8 cellular contexts compared by ENCODE assay signal in genomic region chr3:13022348-13023250, GRCh38. TPM values are rescaled to one million over a fixed set of nuclear protein-coding genes. Genes with fewer than 3 reads are reported as not detected.
A peak's percentile ranks its signal among the peaks of the same experiment; 100 is the strongest.
DNase-seq lines count a peak whose midpoint lies in the region; ATAC-seq and TF ChIP-seq lines count a peak whose summit lies in the region.

No MANE protein-coding gene starts in this region.

- no peaks in the 10 kb centered on the region for H3K9me3 Mint-ChIP-seq in activated naive CD4-positive, alpha-beta T cell treated with anti-CD3 and anti-CD28 coated beads for 36 hours

- H3K4me3 ChIP-seq in AG04449 (ENCODE audit: low read depth, low read length) = peak overlapping the region; percentile 24

- H3K4me3 Mint-ChIP-seq in activated naive CD4-positive, alpha-beta T cell treated with anti-CD3 and anti-CD28 coated beads for 36 hours = no peak overlapping the region

- no peak overlapping the region for H3K27ac Mint-ChIP-seq in activated naive CD4-positive, alpha-beta T cell treated with anti-CD3 and anti-CD28 coated beads for 36 hours

- no peak for TF ChIP-seq CTCF in AG04449 (IDR thresholded peaks at IDR 0.05; ENCODE audit: insufficient read depth, low read length, missing control alignments)

- POLR2A ChIA-PET in AG04449 (lab: Yijun Ruan, JAX) = no interaction called here

- ATAC-seq in HG03432 (IDR thresholded peaks at IDR 0.05; ENCODE audit: unreplicated experiment) (peak; percentile 54), HG03135 (IDR thresholded peaks at IDR 0.05; ENCODE audit: unreplicated experiment) (no peak)

- H3K36me3 Mint-ChIP-seq in activated naive CD4-positive, alpha-beta T cell treated with anti-CD3 and anti-CD28 coated beads for 36 hours (ENCODE audit: low read depth) = no peaks in the 10 kb centered on the region

- DNase-seq in AG04449 (ENCODE audit: low read depth, low spot score) (peak; percentile 24), GM19238 (ENCODE audit: insufficient read length, low spot score) (peak; percentile 70), brain pericyte (ENCODE audit: low read depth, low spot score) (peak; percentile 50), lung microvascular endothelial cell (ENCODE audit: low read depth in 2 of 2) (peak; percentile 41 to 88), globus pallidus (ENCODE audit: low spot score) (no peak)
- DNase-seq in activated naive CD4-positive, alpha-beta T cell treated with anti-CD3 and anti-CD28 coated beads for 36 hours = no peak

- peaks cover 6% of the 10 kb centered on the region for H3K4me1 Mint-ChIP-seq in activated naive CD4-positive, alpha-beta T cell treated with anti-CD3 and anti-CD28 coated beads for 36 hours (ENCODE audit: low read depth)

- CTCF ChIA-PET in AG04449 (lab: Yijun Ruan, JAX) = interaction anchor here (1.7 to 5.7 kb wide), 2 partner anchors 28 to 70 kb away, joined by 6 to 31 read pairs; no protein-coding TSS in a partner anchor
- CTCF ChIA-PET in activated naive CD4-positive, alpha-beta T cell treated with anti-CD3 and anti-CD28 coated beads for 36 hours (lab: Charles Lee) = interaction anchor here (1.7 kb wide), 1 partner anchor 11 kb away, joined by 4 read pairs; no protein-coding TSS in a partner anchor

- intact Hi-C loops in activated naive CD4-positive, alpha-beta T cell treated with anti-CD3 and anti-CD28 coated beads for 36 hours (cut with micrococcal nuclease) = no loop called here

- no peaks in the 10 kb centered on the region for H3K27me3 Mint-ChIP-seq in activated naive CD4-positive, alpha-beta T cell treated with anti-CD3 and anti-CD28 coated beads for 36 hours (ENCODE audit: low read depth)

RNA-seq across cellular contexts. Expression of gene IQSEC1, which starts 50.6 kb away (rescaled TPM):
- 28.8 and 63.7 TPM in 2 replicates for total RNA-seq in lung microvascular endothelial cell
- 10 to 100 TPM; 38.6 to 39.3 TPM for total RNA-seq in activated naive CD4-positive, alpha-beta T cell treated with anti-CD3 and anti-CD28 coated beads for 36 hours

Comparison
In these comparisons a context has a peak if more than half of its experiments do, and no peak if none do; other contexts are left out.
1. DNase-seq: peak in AG04449 (single experiment), GM19238 (single experiment), brain pericyte (single experiment) and lung microvascular endothelial cell (2 of 2); none in globus pallidus (single experiment) and activated naive CD4-positive, alpha-beta T cell treated with anti-CD3 and anti-CD28 coated beads for 36 hours (single experiment).